In genomic region chr20:43448431-43448747, GRCh38 we compare ENCODE assay signal across 1 cellular context. TPM values are rescaled to one million over a fixed set of nuclear protein-coding genes. Genes with fewer than 3 reads are reported as not detected.
"Had no signal": no experiment of that assay in that cellular context is flagged by ENCODE, and none has a peak within 500 bp of the region (broad histone marks: within the 10 kb centered on the region; RNA-seq: fewer than 3 reads in every experiment).

No MANE protein-coding gene starts in this region.

RNA-seq across cellular contexts. Expression of gene L3MBTL1, which starts 59.1 kb away (rescaled TPM):
- total RNA-seq: SJSA1 had no signal
